8 cellular contexts compared by ENCODE assay signal in genomic region chr3:196741401-196741761, GRCh38. TPM values are rescaled to one million over a fixed set of nuclear protein-coding genes. Genes with fewer than 3 reads are reported as not detected.
DNase-seq lines count a peak whose midpoint lies in the region; ATAC-seq and TF ChIP-seq lines count a peak whose summit lies in the region.

No MANE protein-coding gene starts in this region.

- H3K4me1 Mint-ChIP-seq in activated CD8-positive, alpha-beta T cell treated with anti-CD3 and anti-CD28 coated beads, Interleukin-2, amount 10 ng/mL, durations not matched to agents 7 days and 5 days (ENCODE audit: low read depth) = peaks cover 25% of the 10 kb centered on the region
- H3K4me1 Mint-ChIP-seq in immature natural killer cell = peaks cover 37 to 55% of the 10 kb centered on the region in 2 donors

- no peaks in the 10 kb centered on the region for H3K9me3 Mint-ChIP-seq in activated CD8-positive, alpha-beta T cell treated with anti-CD3 and anti-CD28 coated beads, Interleukin-2, amount 10 ng/mL, durations not matched to agents 7 days and 5 days (ENCODE audit: insufficient read depth)
- no peaks in the 10 kb centered on the region for H3K9me3 Mint-ChIP-seq in immature natural killer cell

- ATAC-seq in activated CD8-positive, alpha-beta T cell treated with anti-CD3 and anti-CD28 coated beads, Interleukin-2, amount 10 ng/mL, durations not matched to agents 7 days and 5 days = no peak
- ATAC-seq in GM19397 (IDR thresholded peaks at IDR 0.05; ENCODE audit: unreplicated experiment) (no peak), GM18505 (IDR thresholded peaks at IDR 0.05; ENCODE audit: unreplicated experiment) (no peak)

- peak overlapping the region; percentile 81 to 99 (median 89) for H3K4me3 ChIP-seq in subcutaneous abdominal adipose tissue (ENCODE audit: low read depth in 1 of 5, low read length in 5 of 5)

- no peaks in the 10 kb centered on the region for H3K27me3 ChIP-seq in subcutaneous abdominal adipose tissue (ENCODE audit: control insufficient read depth in 5 of 5, insufficient read depth in 4 of 5, low read length in 5 of 5)

- H3K36me3 Mint-ChIP-seq in activated CD8-positive, alpha-beta T cell treated with anti-CD3 and anti-CD28 coated beads, Interleukin-2, amount 10 ng/mL, durations not matched to agents 7 days and 5 days (ENCODE audit: low read depth) = peaks cover 34% of the 10 kb centered on the region
- H3K36me3 Mint-ChIP-seq in immature natural killer cell = peaks cover 0 to 7% (median 5%) of the 10 kb centered on the region in 3 donors

- H3K36me3 ChIP-seq in subcutaneous abdominal adipose tissue (ENCODE audit: control insufficient read depth in 5 of 5, insufficient read depth in 5 of 5, low read length in 5 of 5) = no peaks in the 10 kb centered on the region

- peak overlapping the region; percentile 88 to 99 (median 99) for H3K9ac ChIP-seq in subcutaneous abdominal adipose tissue (ENCODE audit: low read length in 5 of 5)

- no peak for TF ChIP-seq POLR2A in GM18505 (IDR thresholded peaks at IDR 0.05; ENCODE audit: borderline replicate concordance, extremely low read depth, insufficient read depth, insufficient read length)

- peaks cover 0 to 25% (median 15%) of the 10 kb centered on the region in 5 donors for H3K4me1 ChIP-seq in subcutaneous abdominal adipose tissue (ENCODE audit: control insufficient read depth in 5 of 5, insufficient read depth in 5 of 5, low read length in 5 of 5)

- H3K4me3 Mint-ChIP-seq in activated CD8-positive, alpha-beta T cell treated with anti-CD3 and anti-CD28 coated beads, Interleukin-2, amount 10 ng/mL, durations not matched to agents 7 days and 5 days = peak overlapping the region; percentile 96
- peak overlapping the region; percentile 98 to 100 (median 99) for H3K4me3 Mint-ChIP-seq in immature natural killer cell

- peak overlapping the region; percentile 97 for H3K27ac Mint-ChIP-seq in activated CD8-positive, alpha-beta T cell treated with anti-CD3 and anti-CD28 coated beads, Interleukin-2, amount 10 ng/mL, durations not matched to agents 7 days and 5 days
- peak overlapping the region; percentile 93 to 100 (median 98) for H3K27ac Mint-ChIP-seq in immature natural killer cell

- POLR2A ChIA-PET in activated CD8-positive, alpha-beta T cell treated with anti-CD3 and anti-CD28 coated beads, Interleukin-2, amount 10 ng/mL, durations not matched to agents 7 days and 5 days (lab: Charles Lee) = interaction anchor here (0.9 to 3.1 kb wide), 4 partner anchors 11 to 201 kb away, joined by 3 to 12 read pairs (median 9); partner anchors contain the start of genes FBXO45, NCBP2 and WDR53

- H3K27me3 Mint-ChIP-seq in activated CD8-positive, alpha-beta T cell treated with anti-CD3 and anti-CD28 coated beads, Interleukin-2, amount 10 ng/mL, durations not matched to agents 7 days and 5 days (ENCODE audit: low read depth) = no peaks in the 10 kb centered on the region
- H3K27me3 Mint-ChIP-seq in immature natural killer cell (ENCODE audit: low read depth in 3 of 3) = peaks cover 2 to 10% (median 2%) of the 10 kb centered on the region in 3 donors

- DNase-seq in NOMO-1 treated with DMSO at 0.1 percent for 48 hours (lab: John Stamatoyannopoulos, UW; ENCODE audit: unreplicated experiment) (peak; percentile 49), NOMO-1 treated with dmso at 0.1 percent for 144 hours (lab: John Stamatoyannopoulos, UW; ENCODE audit: unreplicated experiment) (no peak), immature natural killer cell (no peak), SIG-M5 treated with dmso at 0.1 percent for 504 hours (lab: John Stamatoyannopoulos, UW; ENCODE audit: unreplicated experiment) (no peak)
- DNase-seq in activated CD8-positive, alpha-beta T cell treated with anti-CD3 and anti-CD28 coated beads, Interleukin-2, amount 10 ng/mL, durations not matched to agents 7 days and 5 days = no peak

- H3K27ac ChIP-seq in subcutaneous abdominal adipose tissue (ENCODE audit: low read depth, low read length) = peak overlapping the region; percentile 100

- CTCF ChIA-PET in activated CD8-positive, alpha-beta T cell treated with anti-CD3 and anti-CD28 coated beads, Interleukin-2, amount 10 ng/mL, durations not matched to agents 7 days and 5 days (lab: Charles Lee) = interaction anchor here (0.8 to 1.5 kb wide), 4 partner anchors 16 to 212 kb away, joined by 3 to 7 read pairs (median 4); no protein-coding TSS in a partner anchor

- peaks cover 0 to 5% (median 0%) of the 10 kb centered on the region in 5 donors for H3K9me3 ChIP-seq in subcutaneous abdominal adipose tissue (ENCODE audit: control insufficient read depth in 5 of 5, low read length in 5 of 5)

RNA-seq across cellular contexts. Expression of gene PAK2, which starts 1.7 kb away (rescaled TPM):
- 100 to 1,000 TPM in 1 of 2 experiments, 10 to 100 TPM in 1; 84.7 to 104 TPM for total RNA-seq in activated CD8-positive, alpha-beta T cell treated with anti-CD3 and anti-CD28 coated beads, Interleukin-2, amount 10 ng/mL, durations not matched to agents 7 days and 5 days
- 10 to 100 TPM; 20.2 to 34.1 (median 21.7) TPM for polyA plus RNA-seq in immature natural killer cell

RNA-seq across cellular contexts. Expression of gene PIGX, which starts 29.2 kb away (rescaled TPM):
- total RNA-seq in activated CD8-positive, alpha-beta T cell treated with anti-CD3 and anti-CD28 coated beads, Interleukin-2, amount 10 ng/mL, durations not matched to agents 7 days and 5 days = 10 to 100 TPM; 41.5 to 42.1 TPM
- 10 to 100 TPM; 38.3 to 55.6 (median 42.6) TPM for polyA plus RNA-seq in immature natural killer cell

RNA-seq across cellular contexts. Expression of gene CEP19, which starts 29.3 kb away (rescaled TPM):
- total RNA-seq in activated CD8-positive, alpha-beta T cell treated with anti-CD3 and anti-CD28 coated beads, Interleukin-2, amount 10 ng/mL, durations not matched to agents 7 days and 5 days = 1 to 10 TPM; 4.6 to 5.6 TPM
- 1 to 10 TPM; 2.3 to 3.3 (median 2.3) TPM for polyA plus RNA-seq in immature natural killer cell
